Comparison of ENCODE assay signal across 28 cellular contexts in genomic region chr3:47954562-47954961, GRCh38.
DNase-seq lines count a peak whose midpoint lies in the region; ATAC-seq, FAIRE-seq and TF ChIP-seq lines count a peak whose summit lies in the region.
"Had no signal": no experiment of that assay in that cellular context is flagged by ENCODE, and none has a peak within 500 bp of the region (broad histone marks: within the 10 kb centered on the region; RNA-seq: fewer than 3 reads in every experiment).

No MANE protein-coding gene starts in this region.

- TF ChIP-seq CTCF in HEK293 (tag by site-specific recombination; IDR thresholded peaks at IDR 0.05): no peak
- TF ChIP-seq CTCF in fibroblast of pulmonary artery (IDR thresholded peaks at IDR 0.05; ENCODE audit: low read length, missing control alignments): no peak
- TF ChIP-seq CTCF in mesothelial cell of epicardium (IDR thresholded peaks at IDR 0.05; ENCODE audit: unreplicated experiment): no peak
- TF ChIP-seq CTCF in mucosa of descending colon (IDR thresholded peaks at IDR 0.05): no peak
- no peak for TF ChIP-seq CTCF in gastrocnemius medialis (IDR thresholded peaks at IDR 0.05 in 4 of 5, conservative IDR thresholded peaks at IDR 0.05 in 1 of 5)

- H3K4me1 ChIP-seq in HEK293 (ENCODE audit: control insufficient read depth, insufficient read depth, low read length) (0 out of 2 replicates have a peak, but pooled peaks cover 4% of the 10 kb centered on the region), mucosa of descending colon (ENCODE audit: low read depth) (no peaks in the 10 kb centered on the region), gastrocnemius medialis (peaks cover 9 to 15% of the 10 kb centered on the region in 2 donors)
- H3K4me1 ChIP-seq: BLaER1 had no signal

- in situ Hi-C loops in gastrocnemius medialis (cut with MboI; ENCODE audit: low sequenced_read_pairs in 4 of 4): no loop called here

- no peak overlapping the region for H3K27ac ChIP-seq in HEK293 (ENCODE audit: extremely low read depth, low read depth, low read length)
- peak overlapping the region in 1 of 4 donors; percentile 21 for H3K27ac ChIP-seq in gastrocnemius medialis
- H3K27ac ChIP-seq: BLaER1, upper lobe of left lung had no signal

- no peaks in the 10 kb centered on the region for H3K9me3 ChIP-seq in HEK293 (ENCODE audit: control insufficient read depth, insufficient read depth, low read depth, low read length)
- H3K9me3 ChIP-seq in mucosa of descending colon: no peaks in the 10 kb centered on the region
- no peaks in the 10 kb centered on the region for H3K9me3 ChIP-seq in gastrocnemius medialis
- H3K9me3 ChIP-seq: upper lobe of left lung had no signal

- no peak overlapping the region for H3K4me3 Mint-ChIP-seq in mesothelial cell of epicardium
- H3K4me3 Mint-ChIP-seq: activated CD8-positive, alpha-beta T cell treated with anti-CD3 and anti-CD28 coated beads, Interleukin-2, amount 10 ng/mL, durations not matched to agents 7 days and 5 days had no signal

- no peaks in the 10 kb centered on the region for H3K9me3 Mint-ChIP-seq in mesothelial cell of epicardium

- CTCF ChIA-PET in HEK293 (lab: Yijun Ruan, JAX): interaction anchor here (0.9 kb wide), 1 partner anchor 26 kb away, joined by 7 read pairs; no protein-coding TSS in a partner anchor

- H3K27me3 Mint-ChIP-seq in mesothelial cell of epicardium (ENCODE audit: low read depth): no peaks in the 10 kb centered on the region

- intact Hi-C loops in mucosa of descending colon (cut with DNase I, micrococcal nuclease) (no loop called here), gastrocnemius medialis (cut with DNase I; ENCODE audit: low total_unique reads) (no loop called here)

- H3K27ac Mint-ChIP-seq in mesothelial cell of epicardium: peak overlapping the region; percentile 64
- H3K27ac Mint-ChIP-seq: activated CD8-positive, alpha-beta T cell treated with anti-CD3 and anti-CD28 coated beads, Interleukin-2, amount 10 ng/mL, durations not matched to agents 7 days and 5 days had no signal

- H3K4me3 ChIP-seq in HEK293 (ENCODE audit: low read depth, low read length) (no peak overlapping the region), fibroblast of pulmonary artery (replicated peaks; ENCODE audit: low read depth, low read length) (no peak overlapping the region), mucosa of descending colon (no peak overlapping the region), gastrocnemius medialis (no peak overlapping the region)
- H3K4me3 ChIP-seq: BLaER1, upper lobe of left lung had no signal

- no peak for TF ChIP-seq POLR2A in gastrocnemius medialis (IDR thresholded peaks at IDR 0.05)

- H3K36me3 Mint-ChIP-seq in mesothelial cell of epicardium: peaks cover 4% of the 10 kb centered on the region

- H3K27me3 ChIP-seq in gastrocnemius medialis: no peaks in the 10 kb centered on the region
- H3K27me3 ChIP-seq: BLaER1, upper lobe of left lung had no signal

- DNase-seq in fibroblast of pulmonary artery (ENCODE audit: low read depth): peak; percentile 33
- DNase-seq in mesothelial cell of epicardium (ENCODE audit: low spot score in 2 of 2, unreplicated experiment in 2 of 2): no peak
- DNase-seq in mucosa of descending colon: no peak
- no peak for DNase-seq in frontal cortex (ENCODE audit: low spot score in 2 of 2)
- no peak for DNase-seq in gastrocnemius medialis
- DNase-seq: ACHN; activated CD4-positive, CD25-positive, alpha-beta regulatory T cell treated with anti-CD3 and anti-CD28 coated beads, Interleukin-2, amount 50 U/mL, for 72 hours; activated CD8-positive, alpha-beta T cell treated with anti-CD3 and anti-CD28 coated beads, Interleukin-2, amount 10 ng/mL, durations not matched to agents 7 days and 5 days; activated gamma-delta T cell treated with Interleukin-2 at 50 U/mL for 16 hours; amygdala; central memory CD4-positive, alpha-beta T cell; COR-L47; foreskin fibroblast; mammary epithelial cell; NCI-H1105; NCI-H2081 treated with DMSO at 0.1 percent for 48 hours; NCI-H510A treated with DMSO at 0.1 percent for 48 hours; nucleus accumbens; T-helper 9 cell; upper lobe of left lung had no signal

- no peak for FAIRE-seq in frontal cortex (lab: Jason Lieb, UNC)
- FAIRE-seq: GM12892, GM19239, H1, islet of Langerhans had no signal

- peaks cover 15% of the 10 kb centered on the region for H3K4me1 Mint-ChIP-seq in mesothelial cell of epicardium

- ATAC-seq in SK-N-SH treated with all-trans-retinoic acid at 6 μM for 48 hours (no peak), GM21381 (IDR thresholded peaks at IDR 0.05; ENCODE audit: unreplicated experiment) (no peak), mucosa of descending colon (no peak), gastrocnemius medialis (no peak)
- ATAC-seq: activated CD8-positive, alpha-beta T cell treated with anti-CD3 and anti-CD28 coated beads, Interleukin-2, amount 10 ng/mL, durations not matched to agents 7 days and 5 days had no signal

- POLR2A ChIA-PET in HEK293 (lab: Yijun Ruan, JAX): no interaction called here

- no peaks in the 10 kb centered on the region for H3K36me3 ChIP-seq in HEK293 (ENCODE audit: control insufficient read depth in 2 of 2, insufficient read depth in 1 of 2, low read length in 2 of 2)
- no peaks in the 10 kb centered on the region for H3K36me3 ChIP-seq in mucosa of descending colon (ENCODE audit: low read depth)
- no peaks in the 10 kb centered on the region for H3K36me3 ChIP-seq in gastrocnemius medialis
- H3K36me3 ChIP-seq: upper lobe of left lung had no signal

TF ChIP-seq in HEK293, 187 proteins besides CTCF, POLR2A, EP300 and RAD21:
- TF ChIP-seq ZNF658 (tag by site-specific recombination; IDR thresholded peaks at IDR 0.05) (no peak), PRDM6 (tag by site-specific recombination; IDR thresholded peaks at IDR 0.05) (0 out of 2 replicates have a peak, but pooled peaks have one; percentile 23), ZSCAN18 (tag by site-specific recombination; IDR thresholded peaks at IDR 0.05) (no peak)

TF ChIP-seq in SK-N-SH treated with all-trans-retinoic acid at 6 μM for 48 hours, 23 proteins besides CTCF, POLR2A, EP300 and RAD21:
- TF ChIP-seq ISL1 (CRISPR knock-in tag; IDR thresholded peaks at IDR 0.05): peak; percentile 17; the same call in 1 of the 2 replicates
- TF ChIP-seq CSDC2 (CRISPR knock-in tag; IDR thresholded peaks at IDR 0.05): no peak
- TF ChIP-seq CSRNP3 (CRISPR knock-in tag; IDR thresholded peaks at IDR 0.05): no peak
- no peak for TF ChIP-seq SNAI2 (CRISPR knock-in tag; IDR thresholded peaks at IDR 0.05)
